In genomic region chr16:67278773-67279295, GRCh38 we compare ENCODE assay signal across 1 cellular context.
A peak's percentile ranks its signal among the peaks of the same experiment; 100 is the strongest.
TF ChIP-seq lines count a peak whose summit lies in the region.

No MANE protein-coding gene starts in this region.

TF ChIP-seq in HepG2, 621 proteins besides CTCF, POLR2A, EP300 and RAD21 (continued from another document and continues in another):
- TF ChIP-seq, protein P1, sequence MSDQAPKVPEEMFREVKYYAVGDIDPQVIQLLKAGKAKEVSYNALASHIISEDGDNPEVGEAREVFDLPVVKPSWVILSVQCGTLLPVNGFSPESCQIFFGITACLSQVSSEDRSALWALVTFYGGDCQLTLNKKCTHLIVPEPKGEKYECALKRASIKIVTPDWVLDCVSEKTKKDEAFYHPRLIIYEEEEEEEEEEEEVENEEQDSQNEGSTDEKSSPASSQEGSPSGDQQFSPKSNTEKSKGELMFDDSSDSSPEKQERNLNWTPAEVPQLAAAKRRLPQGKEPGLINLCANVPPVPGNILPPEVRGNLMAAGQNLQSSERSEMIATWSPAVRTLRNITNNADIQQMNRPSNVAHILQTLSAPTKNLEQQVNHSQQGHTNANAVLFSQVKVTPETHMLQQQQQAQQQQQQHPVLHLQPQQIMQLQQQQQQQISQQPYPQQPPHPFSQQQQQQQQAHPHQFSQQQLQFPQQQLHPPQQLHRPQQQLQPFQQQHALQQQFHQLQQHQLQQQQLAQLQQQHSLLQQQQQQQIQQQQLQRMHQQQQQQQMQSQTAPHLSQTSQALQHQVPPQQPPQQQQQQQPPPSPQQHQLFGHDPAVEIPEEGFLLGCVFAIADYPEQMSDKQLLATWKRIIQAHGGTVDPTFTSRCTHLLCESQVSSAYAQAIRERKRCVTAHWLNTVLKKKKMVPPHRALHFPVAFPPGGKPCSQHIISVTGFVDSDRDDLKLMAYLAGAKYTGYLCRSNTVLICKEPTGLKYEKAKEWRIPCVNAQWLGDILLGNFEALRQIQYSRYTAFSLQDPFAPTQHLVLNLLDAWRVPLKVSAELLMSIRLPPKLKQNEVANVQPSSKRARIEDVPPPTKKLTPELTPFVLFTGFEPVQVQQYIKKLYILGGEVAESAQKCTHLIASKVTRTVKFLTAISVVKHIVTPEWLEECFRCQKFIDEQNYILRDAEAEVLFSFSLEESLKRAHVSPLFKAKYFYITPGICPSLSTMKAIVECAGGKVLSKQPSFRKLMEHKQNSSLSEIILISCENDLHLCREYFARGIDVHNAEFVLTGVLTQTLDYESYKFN (CRISPR knock-in tag; conservative IDR thresholded peaks at IDR 0.05), result no peak
- TF ChIP-seq ZNF839 (CRISPR knock-in tag; IDR thresholded peaks at IDR 0.05; ENCODE audit: borderline replicate concordance) (no peak), ZBTB3 (CRISPR knock-in tag; IDR thresholded peaks at IDR 0.05; ENCODE audit: borderline replicate concordance, low read depth) (no peak), NR2F6 (IDR thresholded peaks at IDR 0.05) (no peak), NR2F6 (CRISPR knock-in tag; IDR thresholded peaks at IDR 0.05) (no peak), PCBP2 (optimal IDR thresholded peaks at IDR 0.05; ENCODE audit: low read depth, low read length, poor library complexity, severe bottlenecking) (no peak), CCDC6 (CRISPR knock-in tag; IDR thresholded peaks at IDR 0.05) (no peak), JUND (CRISPR knock-in tag; IDR thresholded peaks at IDR 0.05) (no peak), NR2C2 (CRISPR knock-in tag; IDR thresholded peaks at IDR 0.05; ENCODE audit: borderline replicate concordance) (no peak), ZNF34 (CRISPR knock-in tag; IDR thresholded peaks at IDR 0.05; ENCODE audit: borderline replicate concordance) (no peak), ATF5 (CRISPR knock-in tag; IDR thresholded peaks at IDR 0.05; ENCODE audit: low read depth) (no peak), ZNF547 (CRISPR knock-in tag; IDR thresholded peaks at IDR 0.05) (no peak; the same call in 1 of the 2 replicates), ZNF30 (CRISPR knock-in tag; IDR thresholded peaks at IDR 0.05) (no peak), ZNF616 (CRISPR knock-in tag; IDR thresholded peaks at IDR 0.05; ENCODE audit: low read depth) (no peak), ZNF687 (CRISPR knock-in tag; IDR thresholded peaks at IDR 0.05) (peak; percentile 95), GLI4 (CRISPR knock-in tag; IDR thresholded peaks at IDR 0.05; ENCODE audit: borderline replicate concordance) (peak; percentile 56; the same call in 1 of the 2 replicates), SSRP1 (CRISPR knock-in tag; IDR thresholded peaks at IDR 0.05) (0 out of 2 replicates have a peak, but pooled peaks have one; percentile 8), PITX1 (CRISPR knock-in tag; IDR thresholded peaks at IDR 0.05) (no peak), IKZF4 (CRISPR knock-in tag; IDR thresholded peaks at IDR 0.05; ENCODE audit: borderline replicate concordance, low read depth, not compliant biosample characterization) (no peak), HBP1 (CRISPR knock-in tag; IDR thresholded peaks at IDR 0.05; ENCODE audit: low read depth) (no peak), TBP (CRISPR knock-in tag; IDR thresholded peaks at IDR 0.05) (no peak), ZNF335 (CRISPR knock-in tag; IDR thresholded peaks at IDR 0.05) (peak; percentile 54; the same call in 1 of the 2 replicates), NR2F2 (IDR thresholded peaks at IDR 0.05; ENCODE audit: borderline replicate concordance, low read depth) (peak; percentile 55; the same call in 1 of the 2 replicates), HNF4G (IDR thresholded peaks at IDR 0.05; ENCODE audit: borderline replicate concordance, low read depth, low read length) (no peak), HNF4G (CRISPR knock-in tag; IDR thresholded peaks at IDR 0.05; ENCODE audit: borderline replicate concordance, low read depth) (no peak), BRD4 (CRISPR knock-in tag; IDR thresholded peaks at IDR 0.05) (0 out of 2 replicates have a peak, but pooled peaks have one; percentile 47), IRX3 (CRISPR knock-in tag; IDR thresholded peaks at IDR 0.05; ENCODE audit: borderline replicate concordance, low read depth) (no peak; the same call in none of the 2 replicates), ZNF652 (CRISPR knock-in tag; IDR thresholded peaks at IDR 0.05; ENCODE audit: borderline replicate concordance, low read depth) (no peak), ZNF709 (CRISPR knock-in tag; IDR thresholded peaks at IDR 0.05) (peak; percentile 32; the same call in 1 of the 2 replicates), ZNF672 (CRISPR knock-in tag; IDR thresholded peaks at IDR 0.05) (no peak), BRCA1 (CRISPR knock-in tag; IDR thresholded peaks at IDR 0.05) (no peak), ZC3H4 (CRISPR knock-in tag; IDR thresholded peaks at IDR 0.05; ENCODE audit: borderline replicate concordance) (no peak), GATA4 (IDR thresholded peaks at IDR 0.05; ENCODE audit: borderline replicate concordance, low read depth) (no peak), ATF1 (CRISPR knock-in tag; IDR thresholded peaks at IDR 0.05) (no peak), ZXDC (CRISPR knock-in tag; IDR thresholded peaks at IDR 0.05) (no peak)
- TF ChIP-seq, protein P2, sequence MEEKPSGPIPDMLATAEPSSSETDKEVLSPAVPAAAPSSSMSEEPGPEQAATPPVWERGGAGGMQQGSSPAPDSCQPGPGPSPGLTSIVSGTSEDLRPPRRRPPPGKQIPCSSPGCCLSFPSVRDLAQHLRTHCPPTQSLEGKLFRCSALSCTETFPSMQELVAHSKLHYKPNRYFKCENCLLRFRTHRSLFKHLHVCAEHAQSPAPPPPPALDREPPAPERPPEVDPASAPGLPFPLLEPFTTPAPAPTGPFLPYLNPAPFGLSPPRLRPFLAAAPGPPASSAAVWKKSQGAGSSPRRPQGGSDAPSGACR (CRISPR knock-in tag; IDR thresholded peaks at IDR 0.05), result no peak
- TF ChIP-seq, protein P3, sequence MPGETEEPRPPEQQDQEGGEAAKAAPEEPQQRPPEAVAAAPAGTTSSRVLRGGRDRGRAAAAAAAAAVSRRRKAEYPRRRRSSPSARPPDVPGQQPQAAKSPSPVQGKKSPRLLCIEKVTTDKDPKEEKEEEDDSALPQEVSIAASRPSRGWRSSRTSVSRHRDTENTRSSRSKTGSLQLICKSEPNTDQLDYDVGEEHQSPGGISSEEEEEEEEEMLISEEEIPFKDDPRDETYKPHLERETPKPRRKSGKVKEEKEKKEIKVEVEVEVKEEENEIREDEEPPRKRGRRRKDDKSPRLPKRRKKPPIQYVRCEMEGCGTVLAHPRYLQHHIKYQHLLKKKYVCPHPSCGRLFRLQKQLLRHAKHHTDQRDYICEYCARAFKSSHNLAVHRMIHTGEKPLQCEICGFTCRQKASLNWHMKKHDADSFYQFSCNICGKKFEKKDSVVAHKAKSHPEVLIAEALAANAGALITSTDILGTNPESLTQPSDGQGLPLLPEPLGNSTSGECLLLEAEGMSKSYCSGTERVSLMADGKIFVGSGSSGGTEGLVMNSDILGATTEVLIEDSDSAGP (CRISPR knock-in tag; IDR thresholded peaks at IDR 0.05; ENCODE audit: borderline replicate concordance), result no peak; the same call in 1 of the 2 replicates
- TF ChIP-seq, protein P4, sequence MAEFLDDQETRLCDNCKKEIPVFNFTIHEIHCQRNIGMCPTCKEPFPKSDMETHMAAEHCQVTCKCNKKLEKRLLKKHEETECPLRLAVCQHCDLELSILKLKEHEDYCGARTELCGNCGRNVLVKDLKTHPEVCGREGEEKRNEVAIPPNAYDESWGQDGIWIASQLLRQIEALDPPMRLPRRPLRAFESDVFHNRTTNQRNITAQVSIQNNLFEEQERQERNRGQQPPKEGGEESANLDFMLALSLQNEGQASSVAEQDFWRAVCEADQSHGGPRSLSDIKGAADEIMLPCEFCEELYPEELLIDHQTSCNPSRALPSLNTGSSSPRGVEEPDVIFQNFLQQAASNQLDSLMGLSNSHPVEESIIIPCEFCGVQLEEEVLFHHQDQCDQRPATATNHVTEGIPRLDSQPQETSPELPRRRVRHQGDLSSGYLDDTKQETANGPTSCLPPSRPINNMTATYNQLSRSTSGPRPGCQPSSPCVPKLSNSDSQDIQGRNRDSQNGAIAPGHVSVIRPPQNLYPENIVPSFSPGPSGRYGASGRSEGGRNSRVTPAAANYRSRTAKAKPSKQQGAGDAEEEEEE (CRISPR knock-in tag; IDR thresholded peaks at IDR 0.05; ENCODE audit: borderline replicate concordance), result no peak
- TF ChIP-seq, protein P5, sequence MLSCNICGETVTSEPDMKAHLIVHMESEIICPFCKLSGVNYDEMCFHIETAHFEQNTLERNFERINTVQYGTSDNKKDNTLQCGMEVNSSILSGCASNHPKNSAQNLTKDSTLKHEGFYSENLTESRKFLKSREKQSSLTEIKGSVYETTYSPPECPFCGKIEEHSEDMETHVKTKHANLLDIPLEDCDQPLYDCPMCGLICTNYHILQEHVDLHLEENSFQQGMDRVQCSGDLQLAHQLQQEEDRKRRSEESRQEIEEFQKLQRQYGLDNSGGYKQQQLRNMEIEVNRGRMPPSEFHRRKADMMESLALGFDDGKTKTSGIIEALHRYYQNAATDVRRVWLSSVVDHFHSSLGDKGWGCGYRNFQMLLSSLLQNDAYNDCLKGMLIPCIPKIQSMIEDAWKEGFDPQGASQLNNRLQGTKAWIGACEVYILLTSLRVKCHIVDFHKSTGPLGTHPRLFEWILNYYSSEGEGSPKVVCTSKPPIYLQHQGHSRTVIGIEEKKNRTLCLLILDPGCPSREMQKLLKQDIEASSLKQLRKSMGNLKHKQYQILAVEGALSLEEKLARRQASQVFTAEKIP (CRISPR knock-in tag; IDR thresholded peaks at IDR 0.05; ENCODE audit: borderline replicate concordance), result no peak
